Comparison of ENCODE assay signal across 15 cellular contexts in genomic region chr11:19722702-19723101, GRCh38. TPM values are rescaled to one million over a fixed set of nuclear protein-coding genes. Genes with fewer than 3 reads are reported as not detected.
DNase-seq lines count a peak whose midpoint lies in the region; ATAC-seq and TF ChIP-seq lines count a peak whose summit lies in the region.
"Had no signal": no experiment of that assay in that cellular context is flagged by ENCODE, and none has a peak within 500 bp of the region (broad histone marks: within the 10 kb centered on the region; RNA-seq: fewer than 3 reads in every experiment).

No MANE protein-coding gene starts in this region.

- no peaks in the 10 kb centered on the region for H3K9me3 Mint-ChIP-seq in CD8-positive, alpha-beta T cell
- H3K9me3 Mint-ChIP-seq: dendritic cell treated with granulocyte-macrophage colony-stimulating factor and Interleukin-4, amounts not matched to agents 40 ng/mL and 50 ng/mL, for 4 days had no signal

- no peak for TF ChIP-seq CTCF in CD8-positive, alpha-beta T cell (IDR thresholded peaks at IDR 0.05)
- TF ChIP-seq CTCF in Panc1 (IDR thresholded peaks at IDR 0.05) (no peak), dorsolateral prefrontal cortex (IDR thresholded peaks at IDR 0.05 in 54 of 56, conservative IDR thresholded peaks at IDR 0.05 in 2 of 56; ENCODE audit: low read depth in 1 of 56, partially characterized antibody in 56 of 56) (no peak)

- CTCF ChIA-PET in CD8-positive, alpha-beta T cell (lab: Charles Lee) = no interaction called here
- CTCF ChIA-PET in Panc1 (lab: Charles Lee) = no interaction called here

- no peaks in the 10 kb centered on the region for H3K36me3 Mint-ChIP-seq in CD8-positive, alpha-beta T cell

- no peaks in the 10 kb centered on the region for H3K27me3 ChIP-seq in CD8-positive, alpha-beta T cell (ENCODE audit: insufficient read depth, low read length)
- H3K27me3 ChIP-seq in Panc1 (ENCODE audit: control insufficient read depth, insufficient read depth, low read length) = no peaks in the 10 kb centered on the region
- no peaks in the 10 kb centered on the region for H3K27me3 ChIP-seq in dorsolateral prefrontal cortex
- no peaks in the 10 kb centered on the region for H3K27me3 ChIP-seq in skeletal muscle satellite cell (ENCODE audit: control insufficient read depth, insufficient read depth, low read length)
- H3K27me3 ChIP-seq: SJSA1 had no signal

- H3K36me3 ChIP-seq in CD8-positive, alpha-beta T cell (ENCODE audit: insufficient read depth, low read length) = no peaks in the 10 kb centered on the region
- no peaks in the 10 kb centered on the region for H3K36me3 ChIP-seq in Panc1 (ENCODE audit: control insufficient read depth, insufficient read depth, low read length)
- peaks cover 82% of the 10 kb centered on the region for H3K36me3 ChIP-seq in skeletal muscle satellite cell (ENCODE audit: insufficient read depth, low read length)

- H3K4me1 Mint-ChIP-seq in CD8-positive, alpha-beta T cell (ENCODE audit: low read depth) = peaks cover 26% of the 10 kb centered on the region

- no peak overlapping the region for H3K27ac ChIP-seq in CD8-positive, alpha-beta T cell (ENCODE audit: low read depth, low read length)
- peak overlapping the region; percentile 39; the same call in 1 of the 2 replicates for H3K27ac ChIP-seq in Panc1 (ENCODE audit: low read length)
- H3K27ac ChIP-seq in dorsolateral prefrontal cortex = peak overlapping the region in 46 of 59 donors; percentile 5 to 83 (median 64)
- H3K27ac ChIP-seq: SJSA1 had no signal

- in situ Hi-C loops in Panc1 (cut with HindIII; ENCODE audit: low pct_unique_long_range_greater_than_20kb, low sequenced_read_pairs) = no loop called here

- POLR2A ChIA-PET in CD8-positive, alpha-beta T cell (lab: Charles Lee) = interaction anchor here (2.1 to 2.2 kb wide), 2 partner anchors 8 to 10 kb away, joined by 6 to 12 read pairs; partner anchors contain the start of gene NAV2
- POLR2A ChIA-PET in Panc1 (lab: Charles Lee) = interaction anchor here (0.8 kb wide), 1 partner anchor 9 kb away, joined by 4 read pairs; no protein-coding TSS in a partner anchor

- H3K4me2 ChIP-seq in skeletal muscle satellite cell (ENCODE audit: low read length) = peak overlapping the region; percentile 40

- H3K4me3 Mint-ChIP-seq in CD8-positive, alpha-beta T cell = no peak overlapping the region
- H3K4me3 Mint-ChIP-seq: dendritic cell treated with granulocyte-macrophage colony-stimulating factor and Interleukin-4, amounts not matched to agents 40 ng/mL and 50 ng/mL, for 4 days had no signal

- peaks cover 25% of the 10 kb centered on the region for H3K4me1 ChIP-seq in CD8-positive, alpha-beta T cell (ENCODE audit: insufficient read depth, low read length)
- peaks cover 24% of the 10 kb centered on the region for H3K4me1 ChIP-seq in Panc1 (ENCODE audit: control insufficient read depth, insufficient read depth, low read length)
- peaks cover 65% of the 10 kb centered on the region for H3K4me1 ChIP-seq in skeletal muscle satellite cell (ENCODE audit: control insufficient read depth, insufficient read depth, low read length)

- DNase-seq in CD8-positive, alpha-beta T cell = peak in 1 of 7 experiments; percentile 34
- DNase-seq in Panc1 (ENCODE audit: low read depth, low spot score) = no peak
- no peak for DNase-seq in dorsolateral prefrontal cortex
- DNase-seq in NCI-H187 treated with DMSO at 0.1 percent for 48 hours (lab: John Stamatoyannopoulos, UW) = no peak
- DNase-seq: AML-193; DMS153; KG1; NCI-H1417; stimulated activated naive CD4-positive, alpha-beta T cell had no signal

- ATAC-seq in CD8-positive, alpha-beta T cell = no peak
- ATAC-seq in Panc1 (peak; percentile 40; the same call in 1 of the 2 replicates), GM21423 (IDR thresholded peaks at IDR 0.05; ENCODE audit: unreplicated experiment) (no peak), GM18868 (IDR thresholded peaks at IDR 0.05; ENCODE audit: unreplicated experiment) (no peak)

- H3K9me3 ChIP-seq in CD8-positive, alpha-beta T cell (ENCODE audit: low read length) = no peaks in the 10 kb centered on the region
- no peaks in the 10 kb centered on the region for H3K9me3 ChIP-seq in Panc1 (ENCODE audit: control insufficient read depth, insufficient read depth, low read depth, low read length)
- H3K9me3 ChIP-seq in skeletal muscle satellite cell (replicated peaks; ENCODE audit: low read length) = no peaks in the 10 kb centered on the region
- H3K9me3 ChIP-seq: SJSA1 had no signal

- H3K4me3 ChIP-seq in CD8-positive, alpha-beta T cell (ENCODE audit: low read depth, low read length) = no peak overlapping the region
- H3K4me3 ChIP-seq in Panc1 (ENCODE audit: low read depth in 2 of 2, low read length in 2 of 2) (no peak overlapping the region), dorsolateral prefrontal cortex (no peak overlapping the region), skeletal muscle satellite cell (ENCODE audit: low read length) (no peak overlapping the region)
- H3K4me3 ChIP-seq: SJSA1, skin epidermis had no signal

- peak overlapping the region; percentile 82 for H3K27ac Mint-ChIP-seq in CD8-positive, alpha-beta T cell
- H3K27ac Mint-ChIP-seq: dendritic cell treated with granulocyte-macrophage colony-stimulating factor and Interleukin-4, amounts not matched to agents 40 ng/mL and 50 ng/mL, for 4 days had no signal

- H3K27me3 Mint-ChIP-seq in CD8-positive, alpha-beta T cell (ENCODE audit: low read depth) = peaks cover 4% of the 10 kb centered on the region

- H3K9ac ChIP-seq in skeletal muscle satellite cell (ENCODE audit: low read depth, low read length) = peak overlapping the region; percentile 5

- no TSS peak for BruUV-seq in Panc1 (replicated peaks; lab: Mats Ljungman, UMichigan)

- intact Hi-C loops in CD8-positive, alpha-beta T cell (cut with DNase I, micrococcal nuclease) = loop anchor here in 1 of 2 experiments (1.0 kb wide), 1 partner anchor 10 kb away; the partner anchor contains the start of gene NAV2
- intact Hi-C loops in Panc1 (cut with micrococcal nuclease; ENCODE audit: unreplicated experiment) (no loop called here), dorsolateral prefrontal cortex (cut with DNase I) (no loop called here)

RNA-seq across cellular contexts. Expression of gene NAV2, which starts 10.1 kb away (rescaled TPM):
- 1 to 10 TPM in 1 of 2 experiments, under 1 TPM in 1; 0.39 to 1.3 TPM for total RNA-seq in CD8-positive, alpha-beta T cell
- total RNA-seq in Panc1 (2021; ENCODE audit: unreplicated experiment) = 22.7 TPM
- 5.9 TPM for polyA plus RNA-seq in Panc1 (2012; ENCODE audit: insufficient read length)
- 100 to 1,000 TPM in 5 of 120 experiments, 10 to 100 TPM in 115; 43.9 to 157 (median 68.6) TPM for total RNA-seq in dorsolateral prefrontal cortex
- 35.2 and 36.8 TPM in 2 replicates for total RNA-seq in skeletal muscle satellite cell (2012; rRNA removed)

Comparison
In these comparisons a context has a peak if more than half of its experiments do, and no peak if none do; other contexts are left out.
1. RNA of gene NAV2, which starts 10.1 kb away (total RNA-seq): 43.9 to 157 TPM in dorsolateral prefrontal cortex and 22.7 TPM in Panc1 (single experiment); 0.39 to 1.3 TPM in CD8-positive, alpha-beta T cell; every median in the first group is over 10 times any median in the second.